Comparison of ENCODE assay signal across 8 cellular contexts in genomic region chr17:58520843-58521430, GRCh38. TPM values are rescaled to one million over a fixed set of nuclear protein-coding genes. Genes with fewer than 3 reads are reported as not detected.
DNase-seq lines count a peak whose midpoint lies in the region; ATAC-seq and TF ChIP-seq lines count a peak whose summit lies in the region.

No MANE protein-coding gene starts in this region.

- no peaks in the 10 kb centered on the region for H3F3A ChIP-seq in OCI-LY1 (ENCODE audit: insufficient read depth, low read length)

- no peak for ATAC-seq in activated naive CD8-positive, alpha-beta T cell treated with anti-CD3 and anti-CD28 coated beads, Interleukin-2, amount 10 ng/mL, durations not matched to agents 7 days and 5 days (ENCODE audit: low read depth)
- no peak for ATAC-seq in GM21423 (IDR thresholded peaks at IDR 0.05; ENCODE audit: unreplicated experiment)

- H3K27me3 ChIP-seq in OCI-LY1 (ENCODE audit: insufficient read depth, low read length) (no peaks in the 10 kb centered on the region), transverse colon (no peaks in the 10 kb centered on the region), ovary (no peaks in the 10 kb centered on the region)

- peaks cover 2% of the 10 kb centered on the region for H3K36me3 Mint-ChIP-seq in activated naive CD8-positive, alpha-beta T cell treated with anti-CD3 and anti-CD28 coated beads, Interleukin-2, amount 10 ng/mL, durations not matched to agents 7 days and 5 days
- H3K36me3 Mint-ChIP-seq in activated naive CD8-positive, alpha-beta T cell treated with anti-CD3 and anti-CD28 coated beads for 36 hours, result no peaks in the 10 kb centered on the region

- H3K36me3 ChIP-seq in OCI-LY1 (ENCODE audit: insufficient read depth, low read length) (no peaks in the 10 kb centered on the region), transverse colon (no peaks in the 10 kb centered on the region), ovary (no peaks in the 10 kb centered on the region)

- no peak for TF ChIP-seq EP300 in transverse colon (IDR thresholded peaks at IDR 0.05; ENCODE audit: low read depth)
- TF ChIP-seq EP300 in ovary (IDR thresholded peaks at IDR 0.05), result no peak

- H3K4me1 Mint-ChIP-seq in activated naive CD8-positive, alpha-beta T cell treated with anti-CD3 and anti-CD28 coated beads, Interleukin-2, amount 10 ng/mL, durations not matched to agents 7 days and 5 days, result peaks cover 29% of the 10 kb centered on the region
- H3K4me1 Mint-ChIP-seq in activated naive CD8-positive, alpha-beta T cell treated with anti-CD3 and anti-CD28 coated beads for 36 hours, result peaks cover 24% of the 10 kb centered on the region

- no peak for DNase-seq in activated naive CD8-positive, alpha-beta T cell treated with anti-CD3 and anti-CD28 coated beads, Interleukin-2, amount 10 ng/mL, durations not matched to agents 7 days and 5 days
- no peak for DNase-seq in activated naive CD8-positive, alpha-beta T cell treated with anti-CD3 and anti-CD28 coated beads for 36 hours
- DNase-seq in epithelial cell of proximal tubule (ENCODE audit: low read depth), result no peak
- DNase-seq in transverse colon, result no peak
- DNase-seq in ovary, result no peak
- DNase-seq in HPDE6-E6E7 (ENCODE audit: extremely low spot score), result no peak

- H3K4me2 ChIP-seq in OCI-LY1 (ENCODE audit: low read length), result no peak overlapping the region

- no peaks in the 10 kb centered on the region for H3K79me2 ChIP-seq in OCI-LY1 (ENCODE audit: insufficient read depth, low read length)

- POLR2A ChIA-PET in activated naive CD8-positive, alpha-beta T cell treated with anti-CD3 and anti-CD28 coated beads, Interleukin-2, amount 10 ng/mL, durations not matched to agents 7 days and 5 days (lab: Charles Lee), result interaction anchor here (0.8 kb wide), 1 partner anchor 1098 kb away, joined by 3 read pairs; no protein-coding TSS in a partner anchor

- TF ChIP-seq POLR2A in transverse colon (IDR thresholded peaks at IDR 0.05) (no peak), ovary (IDR thresholded peaks at IDR 0.05) (no peak)

- in situ Hi-C loops in transverse colon (cut with MboI; ENCODE audit: low pct_ligation_motif_present in 1 of 4, low pct_unique_long_range_greater_than_20kb in 1 of 4, low sequenced_read_pairs in 3 of 4), result loop anchor here in 3 of 4 donors (10.0 kb wide), 3 partner anchors 194 to 484 kb away; no protein-coding TSS in a partner anchor

- no peaks in the 10 kb centered on the region for H4K20me1 ChIP-seq in OCI-LY1 (ENCODE audit: insufficient read depth, low read length)

- H3K9me3 Mint-ChIP-seq in activated naive CD8-positive, alpha-beta T cell treated with anti-CD3 and anti-CD28 coated beads, Interleukin-2, amount 10 ng/mL, durations not matched to agents 7 days and 5 days, result no peaks in the 10 kb centered on the region
- no peaks in the 10 kb centered on the region for H3K9me3 Mint-ChIP-seq in activated naive CD8-positive, alpha-beta T cell treated with anti-CD3 and anti-CD28 coated beads for 36 hours

- H3K9me3 ChIP-seq in OCI-LY1 (ENCODE audit: low read length) (no peaks in the 10 kb centered on the region), transverse colon (no peaks in the 10 kb centered on the region), ovary (no peaks in the 10 kb centered on the region)

- no peak overlapping the region for H3K4me3 Mint-ChIP-seq in activated naive CD8-positive, alpha-beta T cell treated with anti-CD3 and anti-CD28 coated beads, Interleukin-2, amount 10 ng/mL, durations not matched to agents 7 days and 5 days
- no peak overlapping the region for H3K4me3 Mint-ChIP-seq in activated naive CD8-positive, alpha-beta T cell treated with anti-CD3 and anti-CD28 coated beads for 36 hours

- no peak overlapping the region for H3K4me3 ChIP-seq in OCI-LY1 (ENCODE audit: low read depth, low read length, poor library complexity, severe bottlenecking)
- H3K4me3 ChIP-seq in epithelial cell of proximal tubule (ENCODE audit: low read depth, low read length), result no peak overlapping the region
- H3K4me3 ChIP-seq in transverse colon, result no peak overlapping the region
- no peak overlapping the region for H3K4me3 ChIP-seq in ovary

- H3K27me3 Mint-ChIP-seq in activated naive CD8-positive, alpha-beta T cell treated with anti-CD3 and anti-CD28 coated beads, Interleukin-2, amount 10 ng/mL, durations not matched to agents 7 days and 5 days, result peaks cover 6% of the 10 kb centered on the region
- H3K27me3 Mint-ChIP-seq in activated naive CD8-positive, alpha-beta T cell treated with anti-CD3 and anti-CD28 coated beads for 36 hours, result peaks cover 5% of the 10 kb centered on the region

- no peak overlapping the region for H3K27ac ChIP-seq in OCI-LY1 (ENCODE audit: low read depth, low read length, poor library complexity, severe bottlenecking)
- H3K27ac ChIP-seq in transverse colon, result no peak overlapping the region
- no peak overlapping the region for H3K27ac ChIP-seq in ovary

- WGBS in transverse colon (ENCODE audit: low coverage in 1 of 2), 2 donors, result 61 to 96% methylated on average over 6 to 15 of the region's 15 CpGs
- WGBS in ovary, 3 donors, result 72 to 75% (median 75%) methylated on average over 15 of the region's 15 CpGs

- H3K27ac Mint-ChIP-seq in activated naive CD8-positive, alpha-beta T cell treated with anti-CD3 and anti-CD28 coated beads, Interleukin-2, amount 10 ng/mL, durations not matched to agents 7 days and 5 days, result peak overlapping the region; percentile 62
- no peak overlapping the region for H3K27ac Mint-ChIP-seq in activated naive CD8-positive, alpha-beta T cell treated with anti-CD3 and anti-CD28 coated beads for 36 hours

- no peak overlapping the region for H2AFZ ChIP-seq in OCI-LY1 (ENCODE audit: low read length)

- intact Hi-C loops in transverse colon (cut with DNase I; ENCODE audit: low total_unique reads) (loop anchor here (10.0 kb wide), 1 partner anchor 174 kb away; the partner anchor contains the start of genes RAD51C and TEX14), ovary (cut with DNase I) (loop anchor here in 1 of 4 donors (10.0 kb wide), 1 partner anchor 484 kb away; no protein-coding TSS in a partner anchor)

- H3K9ac ChIP-seq in OCI-LY1 (ENCODE audit: low read length), result no peak overlapping the region

- peak; percentile 52 for TF ChIP-seq CTCF in OCI-LY1 (IDR thresholded peaks at IDR 0.05; ENCODE audit: low read length)
- TF ChIP-seq CTCF in epithelial cell of proximal tubule (conservative IDR thresholded peaks at IDR 0.05; ENCODE audit: low read depth, low read length), result peak; percentile 35
- TF ChIP-seq CTCF in transverse colon (IDR thresholded peaks at IDR 0.05), result peak; percentile 18 to 54 (median 35)
- no peak for TF ChIP-seq CTCF in ovary (IDR thresholded peaks at IDR 0.05)

- no peaks in the 10 kb centered on the region for H3K9me2 ChIP-seq in OCI-LY1 (ENCODE audit: low read depth, low read length)

- H3K4me1 ChIP-seq in OCI-LY1 (ENCODE audit: insufficient read depth, low read length, severe bottlenecking) (peaks cover 22% of the 10 kb centered on the region), transverse colon (peaks cover 11 to 27% (median 16%) of the 10 kb centered on the region in 4 donors), ovary (ENCODE audit: insufficient read depth) (peaks cover 5% of the 10 kb centered on the region)

RNA-seq across cellular contexts. Expression of gene MTMR4, which starts 6.5 kb away (rescaled TPM):
- total RNA-seq in activated naive CD8-positive, alpha-beta T cell treated with anti-CD3 and anti-CD28 coated beads, Interleukin-2, amount 10 ng/mL, durations not matched to agents 7 days and 5 days, result 10 to 100 TPM; 50.5 to 50.8 TPM
- total RNA-seq in activated naive CD8-positive, alpha-beta T cell treated with anti-CD3 and anti-CD28 coated beads for 36 hours, result 10 to 100 TPM; 72.2 to 75.6 TPM
- total RNA-seq in epithelial cell of proximal tubule (49.9 and 73.1 TPM in 2 replicates), transverse colon (10 to 100 TPM; 43.2 to 79.6 (median 53.1) TPM), ovary (10 to 100 TPM; 23.8 to 60.1 (median 27.7) TPM)
- polyA plus RNA-seq in ovary, result 10 to 100 TPM; 14.5 to 28.7 TPM

RNA-seq across cellular contexts. Expression of gene HSF5, which starts 32.7 kb away (rescaled TPM):
- total RNA-seq in activated naive CD8-positive, alpha-beta T cell treated with anti-CD3 and anti-CD28 coated beads, Interleukin-2, amount 10 ng/mL, durations not matched to agents 7 days and 5 days, result under 1 TPM; 0.47 to 0.60 TPM
- 1 to 10 TPM; 3.9 to 4.2 TPM for total RNA-seq in activated naive CD8-positive, alpha-beta T cell treated with anti-CD3 and anti-CD28 coated beads for 36 hours
- total RNA-seq in epithelial cell of proximal tubule (0.22 and 0.29 TPM in 2 replicates), transverse colon (under 1 TPM in 1 of 4 donors, not detected in 3; 0.16 TPM), ovary (not detected)
- under 1 TPM; 0.05 TPM for polyA plus RNA-seq in ovary

Comparison
In these comparisons a context has a peak if more than half of its experiments do, and no peak if none do; other contexts are left out.
1. CTCF ChIP-seq: peak in OCI-LY1 (single experiment), epithelial cell of proximal tubule (single experiment) and transverse colon (5 of 5); none in ovary (0 of 3).